Comparison of ENCODE assay signal across 1 cellular context in genomic region chrX:104156630-104157529, GRCh38.
TF ChIP-seq lines count a peak whose summit lies in the region.

SLC25A53 (minus strand) TSS chrX:104157009; CDS start chrX:104105257, 51,752 bp downstream.

TF ChIP-seq in WTC11, 78 proteins besides CTCF, POLR2A, EP300 and RAD21 (continued from another document and continues in another):
- TF ChIP-seq ERG (CRISPR knock-in tag; IDR thresholded peaks at IDR 0.05) (no peak), MLX (CRISPR knock-in tag; IDR thresholded peaks at IDR 0.05) (no peak), NFYB (CRISPR knock-in tag; conservative IDR thresholded peaks at IDR 0.05; ENCODE audit: low read depth) (no peak), ATF1 (CRISPR knock-in tag; IDR thresholded peaks at IDR 0.05) (no peak), GABPB1 (CRISPR knock-in tag; IDR thresholded peaks at IDR 0.05) (no peak; the same call in 1 of the 2 replicates), TP53 (CRISPR knock-in tag; IDR thresholded peaks at IDR 0.05) (no peak), EMX1 (CRISPR knock-in tag; IDR thresholded peaks at IDR 0.05) (no peak), ATF3 (CRISPR knock-in tag; conservative IDR thresholded peaks at IDR 0.05) (no peak), ZBTB21 (CRISPR knock-in tag; IDR thresholded peaks at IDR 0.05; ENCODE audit: borderline replicate concordance) (no peak), ZNF219 (CRISPR knock-in tag; IDR thresholded peaks at IDR 0.05; ENCODE audit: borderline replicate concordance) (no peak), MXD4 (CRISPR knock-in tag; IDR thresholded peaks at IDR 0.05; ENCODE audit: borderline replicate concordance) (no peak), ZNF532 (CRISPR knock-in tag; IDR thresholded peaks at IDR 0.05; ENCODE audit: borderline replicate concordance) (no peak), ETV6 (CRISPR knock-in tag; IDR thresholded peaks at IDR 0.05) (no peak), PRDM15 (CRISPR knock-in tag; IDR thresholded peaks at IDR 0.05) (no peak), ESRRA (CRISPR knock-in tag; IDR thresholded peaks at IDR 0.05; ENCODE audit: borderline replicate concordance) (0 out of 2 replicates have a peak, but pooled peaks have one; percentile 19), CREB1 (CRISPR knock-in tag; IDR thresholded peaks at IDR 0.05) (no peak), FOXP1 (CRISPR knock-in tag; IDR thresholded peaks at IDR 0.05; ENCODE audit: borderline replicate concordance) (no peak), MAX (CRISPR knock-in tag; IDR thresholded peaks at IDR 0.05) (no peak), ZNF396 (CRISPR knock-in tag; IDR thresholded peaks at IDR 0.05; ENCODE audit: borderline replicate concordance) (no peak), RELA (CRISPR knock-in tag; IDR thresholded peaks at IDR 0.05; ENCODE audit: borderline replicate concordance) (no peak), ZNF317 (CRISPR knock-in tag; IDR thresholded peaks at IDR 0.05; ENCODE audit: borderline replicate concordance, low read depth) (no peak), IRF2 (CRISPR knock-in tag; IDR thresholded peaks at IDR 0.05; ENCODE audit: borderline replicate concordance, low read depth) (no peak), NR1H2 (CRISPR knock-in tag; IDR thresholded peaks at IDR 0.05) (no peak), ZSCAN18 (CRISPR knock-in tag; IDR thresholded peaks at IDR 0.05) (no peak), TCF7 (CRISPR knock-in tag; IDR thresholded peaks at IDR 0.05; ENCODE audit: low read depth) (no peak), JUN (CRISPR knock-in tag; IDR thresholded peaks at IDR 0.05) (no peak), CREM (CRISPR knock-in tag; IDR thresholded peaks at IDR 0.05) (peak; percentile 90), CBFB (CRISPR knock-in tag; IDR thresholded peaks at IDR 0.05; ENCODE audit: low read depth) (no peak), ZNF512 (CRISPR knock-in tag; IDR thresholded peaks at IDR 0.05; ENCODE audit: borderline replicate concordance) (no peak), FOXJ3 (CRISPR knock-in tag; IDR thresholded peaks at IDR 0.05; ENCODE audit: borderline replicate concordance) (no peak), ZNF121 (CRISPR knock-in tag; IDR thresholded peaks at IDR 0.05) (no peak), ZNF423 (CRISPR knock-in tag; IDR thresholded peaks at IDR 0.05) (no peak), ZMAT4 (CRISPR knock-in tag; IDR thresholded peaks at IDR 0.05) (no peak), ATF6 (CRISPR knock-in tag; IDR thresholded peaks at IDR 0.05) (no peak), FOXK1 (CRISPR knock-in tag; IDR thresholded peaks at IDR 0.05) (peak; percentile 82), ZNF232 (CRISPR knock-in tag; IDR thresholded peaks at IDR 0.05) (no peak), FOXP4 (CRISPR knock-in tag; IDR thresholded peaks at IDR 0.05) (peak; percentile 40; the same call in 1 of the 2 replicates), TEAD4 (CRISPR knock-in tag; IDR thresholded peaks at IDR 0.05) (no peak), E2F1 (CRISPR knock-in tag; IDR thresholded peaks at IDR 0.05) (no peak), SP1 (CRISPR knock-in tag; conservative IDR thresholded peaks at IDR 0.05) (peak; percentile 58), NFATC4 (CRISPR knock-in tag; IDR thresholded peaks at IDR 0.05) (no peak)
